Comparison of ENCODE assay signal across 1 cellular context in the genomic region with DNA sequence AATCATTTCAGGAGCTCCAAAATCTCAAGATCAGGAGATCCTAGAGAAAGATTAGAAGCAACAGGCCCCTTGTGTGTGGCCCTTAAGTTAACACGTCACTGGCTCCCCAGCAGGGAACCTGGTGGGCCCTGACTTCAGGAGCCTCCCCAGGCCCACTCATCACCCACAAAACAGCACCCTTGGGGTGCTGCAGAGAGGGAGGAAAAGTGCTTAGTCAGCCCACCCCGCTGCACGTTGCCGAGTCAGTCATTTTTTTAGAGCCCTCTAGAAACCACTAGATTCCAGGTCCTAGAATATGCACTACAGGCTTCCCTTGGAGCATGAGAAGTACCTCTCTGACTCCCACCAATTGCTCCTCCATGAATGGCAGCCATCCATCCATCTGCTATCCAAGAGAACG.
TF ChIP-seq lines count a peak whose summit lies in the region.

No MANE protein-coding gene starts in this region.

TF ChIP-seq in H1, 55 proteins besides CTCF, POLR2A, EP300 and RAD21:
- no peak for TF ChIP-seq SP1 (IDR thresholded peaks at IDR 0.05; ENCODE audit: low read depth, low read length)
- peak; percentile 6; the same call in 1 of the 2 replicates for TF ChIP-seq MAFK (IDR thresholded peaks at IDR 0.05; ENCODE audit: low read depth, low read length)
- no peak for TF ChIP-seq CHD2 (IDR thresholded peaks at IDR 0.05; ENCODE audit: low read length)
- TF ChIP-seq RXRA (IDR thresholded peaks at IDR 0.05; ENCODE audit: insufficient read depth, low read depth, low read length) = no peak
- TF ChIP-seq BACH1 (IDR thresholded peaks at IDR 0.05; ENCODE audit: low read length) = peak; percentile 49; the same call in 1 of the 2 replicates
- TF ChIP-seq SIX5 (IDR thresholded peaks at IDR 0.05; ENCODE audit: low read depth, low read length) = no peak
- TF ChIP-seq NANOG (IDR thresholded peaks at IDR 0.05; ENCODE audit: insufficient read depth, low read depth, low read length, poor library complexity, severe bottlenecking) = no peak
